ENCODE assay signal across 9 cellular contexts in genomic region chr22:23696326-23696851, GRCh38. TPM values are rescaled to one million over a fixed set of nuclear protein-coding genes. Genes with fewer than 3 reads are reported as not detected.
DNase-seq lines count a peak whose midpoint lies in the region; ATAC-seq and TF ChIP-seq lines count a peak whose summit lies in the region.
"Had no signal": no experiment of that assay in that cellular context is flagged by ENCODE, and none has a peak within 500 bp of the region (broad histone marks: within the 10 kb centered on the region; RNA-seq: fewer than 3 reads in every experiment).

No MANE protein-coding gene starts in this region.

- peak overlapping the region in 1 of 2 donors; percentile 51 for H3K27ac ChIP-seq in lung (ENCODE audit: low read depth in 1 of 2, low read length in 1 of 2)

- WGBS in lung, 2 donors = 35 to 71% methylated on average over 13 of the region's 13 CpGs

- H3K9me3 Mint-ChIP-seq in IgD-negative memory B cell (no peaks in the 10 kb centered on the region), nephron progenitor cell (no peaks in the 10 kb centered on the region)
- no peaks in the 10 kb centered on the region for H3K9me3 Mint-ChIP-seq in stimulated activated naive CD8-positive, alpha-beta T cell treated with anti-CD3 and anti-CD28 coated beads, Interleukin-15, Interleukin-2, amounts not matched to agents 100 ng/mL and 50 ng/mL, for 24 hours

- DNase-seq in activated T-cell treated with anti-CD3 and anti-CD28 coated beads for 4 hours (peak; percentile 44), lung (ENCODE audit: low spot score) (no peak), nephron progenitor cell (no peak), hepatic stellate cell (ENCODE audit: low spot score) (no peak)

- peaks cover 0 to 2% of the 10 kb centered on the region in 2 donors for H3K9me3 ChIP-seq in lung (ENCODE audit: control insufficient read depth in 2 of 2, insufficient read depth in 1 of 2, low read length in 1 of 2)

- H3K27ac Mint-ChIP-seq in IgD-negative memory B cell (peak overlapping the region; percentile 90 to 98 (median 95)), nephron progenitor cell (no peak overlapping the region)
- H3K27ac Mint-ChIP-seq in stimulated activated naive CD8-positive, alpha-beta T cell treated with anti-CD3 and anti-CD28 coated beads, Interleukin-15, Interleukin-2, amounts not matched to agents 100 ng/mL and 50 ng/mL, for 24 hours = peak overlapping the region; percentile 98

- H3K4me1 Mint-ChIP-seq in IgD-negative memory B cell (peaks cover 10 to 20% (median 14%) of the 10 kb centered on the region in 3 donors), nephron progenitor cell (no peaks in the 10 kb centered on the region)
- peaks cover 48% of the 10 kb centered on the region for H3K4me1 Mint-ChIP-seq in stimulated activated naive CD8-positive, alpha-beta T cell treated with anti-CD3 and anti-CD28 coated beads, Interleukin-15, Interleukin-2, amounts not matched to agents 100 ng/mL and 50 ng/mL, for 24 hours (ENCODE audit: low read depth)

- H3K27me3 Mint-ChIP-seq in IgD-negative memory B cell = no peaks in the 10 kb centered on the region
- no peaks in the 10 kb centered on the region for H3K27me3 Mint-ChIP-seq in stimulated activated naive CD8-positive, alpha-beta T cell treated with anti-CD3 and anti-CD28 coated beads, Interleukin-15, Interleukin-2, amounts not matched to agents 100 ng/mL and 50 ng/mL, for 24 hours
- no peaks in the 10 kb centered on the region for H3K27me3 Mint-ChIP-seq in nephron progenitor cell (ENCODE audit: low read depth, poor library complexity)

- H3K36me3 Mint-ChIP-seq in IgD-negative memory B cell = peaks cover 4% of the 10 kb centered on the region
- peaks cover 52% of the 10 kb centered on the region for H3K36me3 Mint-ChIP-seq in stimulated activated naive CD8-positive, alpha-beta T cell treated with anti-CD3 and anti-CD28 coated beads, Interleukin-15, Interleukin-2, amounts not matched to agents 100 ng/mL and 50 ng/mL, for 24 hours (ENCODE audit: low read depth)
- peaks cover 37% of the 10 kb centered on the region for H3K36me3 Mint-ChIP-seq in nephron progenitor cell (ENCODE audit: low read depth)

- H3K4me1 ChIP-seq in lung (ENCODE audit: control insufficient read depth in 2 of 2, insufficient read depth in 2 of 2, low read length in 2 of 2) = no peaks in the 10 kb centered on the region

- no peak overlapping the region for H3K4me3 ChIP-seq in lung

- TF ChIP-seq CTCF in lung (IDR thresholded peaks at IDR 0.05; ENCODE audit: control extremely low read depth, extremely low read depth) (no peak), nephron progenitor cell (IDR thresholded peaks at IDR 0.05) (no peak)

- ATAC-seq in GM19438 (IDR thresholded peaks at IDR 0.05; ENCODE audit: low read depth, unreplicated experiment) (peak; percentile 98), lung (ENCODE audit: insufficient read depth, low FRiP score) (peak; percentile 49)

- H3K27me3 ChIP-seq in lung (ENCODE audit: control insufficient read depth, insufficient read depth) = no peaks in the 10 kb centered on the region

- H3K4me3 Mint-ChIP-seq in IgD-negative memory B cell = peak overlapping the region; percentile 49 to 96 (median 85)
- H3K4me3 Mint-ChIP-seq in stimulated activated naive CD8-positive, alpha-beta T cell treated with anti-CD3 and anti-CD28 coated beads, Interleukin-15, Interleukin-2, amounts not matched to agents 100 ng/mL and 50 ng/mL, for 24 hours = peak overlapping the region; percentile 87
- H3K4me3 Mint-ChIP-seq in nephron progenitor cell = no peak overlapping the region

- H3K36me3 ChIP-seq in lung (ENCODE audit: control insufficient read depth in 2 of 2, insufficient read depth in 2 of 2, low read length in 2 of 2) = peaks cover 14 to 40% of the 10 kb centered on the region in 2 donors

RNA-seq across cellular contexts. Expression of gene RGL4, which starts 5.6 kb away (rescaled TPM):
- polyA plus RNA-seq in IgD-negative memory B cell (3.7 TPM), lung (10 to 100 TPM in 1 of 2 donors, 1 to 10 TPM in 1; 2.1 to 37.0 TPM)
- total RNA-seq in lung = 1 to 10 TPM; 1.3 to 3.1 TPM
- total RNA-seq: renal cortical epithelial cell had no signal

RNA-seq across cellular contexts. Expression of gene ZNF70, which starts 54.5 kb away (rescaled TPM):
- 0.20 TPM for polyA plus RNA-seq in IgD-negative memory B cell
- 1 to 10 TPM; 5.8 to 6.9 TPM for total RNA-seq in lung
- 1 to 10 TPM in 1 of 2 donors, under 1 TPM in 1; 0.98 to 1.5 TPM for polyA plus RNA-seq in lung

RNA-seq across cellular contexts. Expression of gene VPREB3, which starts 57.8 kb away (rescaled TPM):
- 1,081 TPM for polyA plus RNA-seq in IgD-negative memory B cell
- total RNA-seq in lung = not detected
- polyA plus RNA-seq in lung = 1 to 10 TPM in 1 of 2 donors, under 1 TPM in 1; 0.39 to 1.4 TPM
- total RNA-seq: renal cortical epithelial cell; T-helper 1 cell treated with Interleukin-12 subunit alpha and Interleukin-12 subunit beta and Interleukin-4 antibody, amounts not matched to agents 30 ng/mL and 1 ng/mL, for 36 hours had no signal

Comparison
In these comparisons a context has a peak if more than half of its experiments do, and no peak if none do; other contexts are left out.
1. RNA of gene VPREB3, which starts 57.8 kb away (polyA plus RNA-seq): 1,081 TPM in IgD-negative memory B cell (single experiment); 0.39 to 1.4 TPM in lung; every median in the first group is over 100 times any median in the second.